ENCODE assay signal across 20 cellular contexts in genomic region chr3:108897883-108898282, GRCh38. TPM values are rescaled to one million over a fixed set of nuclear protein-coding genes. Genes with fewer than 3 reads are reported as not detected.
DNase-seq lines count a peak whose midpoint lies in the region; ATAC-seq and TF ChIP-seq lines count a peak whose summit lies in the region.
"Had no signal": no experiment of that assay in that cellular context is flagged by ENCODE, and none has a peak within 500 bp of the region (broad histone marks: within the 10 kb centered on the region; RNA-seq: fewer than 3 reads in every experiment).

No MANE protein-coding gene starts in this region.

- H3K4me3 Mint-ChIP-seq in activated T-cell treated with anti-CD3 and anti-CD28 coated beads, Interleukin-2, amount 50 U/mL, for 72 hours = peak overlapping the region in 1 of 2 donors; percentile 59
- H3K4me3 Mint-ChIP-seq in activated T-cell treated with anti-CD3 and anti-CD28 coated beads, Interleukin-2, amount 50 U/mL, for 24 hours = no peak overlapping the region
- peak overlapping the region; percentile 23 for H3K4me3 Mint-ChIP-seq in activated naive CD8-positive, alpha-beta T cell treated with anti-CD3 and anti-CD28 coated beads, Interleukin-2, amount 10 ng/mL, durations not matched to agents 7 days and 5 days
- H3K4me3 Mint-ChIP-seq in MCF 10A (ENCODE audit: unreplicated experiment) = no peak overlapping the region
- H3K4me3 Mint-ChIP-seq: activated B cell treated with CpG ODN at 0.5 μM for 24 hours; CD4-positive, alpha-beta T cell had no signal

- POLR2A ChIA-PET in activated naive CD8-positive, alpha-beta T cell treated with anti-CD3 and anti-CD28 coated beads, Interleukin-2, amount 10 ng/mL, durations not matched to agents 7 days and 5 days (lab: Charles Lee) = interaction anchor here (1.1 to 1.2 kb wide), 2 partner anchors 11 to 14 kb away, joined by 3 to 8 read pairs; no protein-coding TSS in a partner anchor
- POLR2A ChIA-PET in MCF 10A (lab: Yijun Ruan, JAX) = no interaction called here

- peaks cover 22% of the 10 kb centered on the region for H3K4me1 Mint-ChIP-seq in activated T-cell treated with anti-CD3 and anti-CD28 coated beads, Interleukin-2, amount 50 U/mL, for 72 hours (ENCODE audit: low read depth)
- peaks cover 23% of the 10 kb centered on the region for H3K4me1 Mint-ChIP-seq in activated T-cell treated with anti-CD3 and anti-CD28 coated beads, Interleukin-2, amount 50 U/mL, for 24 hours (ENCODE audit: low read depth)
- H3K4me1 Mint-ChIP-seq in activated naive CD8-positive, alpha-beta T cell treated with anti-CD3 and anti-CD28 coated beads, Interleukin-2, amount 10 ng/mL, durations not matched to agents 7 days and 5 days = peaks cover 13% of the 10 kb centered on the region
- H3K4me1 Mint-ChIP-seq in MCF 10A (ENCODE audit: insufficient read depth, unreplicated experiment) = no peaks in the 10 kb centered on the region

- CTCF ChIA-PET in MCF 10A (lab: Yijun Ruan, JAX) = interaction anchor here (0.9 to 1.7 kb wide), 2 partner anchors 17 to 21 kb away, joined by 3 to 7 read pairs; no protein-coding TSS in a partner anchor

- H3K9me3 Mint-ChIP-seq in activated T-cell treated with anti-CD3 and anti-CD28 coated beads, Interleukin-2, amount 50 U/mL, for 72 hours = peaks cover 0 to 1% of the 10 kb centered on the region in 2 donors
- H3K9me3 Mint-ChIP-seq in activated T-cell treated with anti-CD3 and anti-CD28 coated beads, Interleukin-2, amount 50 U/mL, for 24 hours = no peaks in the 10 kb centered on the region
- H3K9me3 Mint-ChIP-seq in activated naive CD8-positive, alpha-beta T cell treated with anti-CD3 and anti-CD28 coated beads, Interleukin-2, amount 10 ng/mL, durations not matched to agents 7 days and 5 days = peaks cover 4% of the 10 kb centered on the region
- no peaks in the 10 kb centered on the region for H3K9me3 Mint-ChIP-seq in MCF 10A (ENCODE audit: unreplicated experiment)
- H3K9me3 Mint-ChIP-seq: activated B cell treated with CpG ODN at 0.5 μM for 24 hours; CD4-positive, alpha-beta T cell had no signal

- ATAC-seq in activated T-cell treated with anti-CD3 and anti-CD28 coated beads, Interleukin-2, amount 50 U/mL, for 72 hours (replicated peaks in 1 of 2) = peak; percentile 35 to 52
- ATAC-seq in HG03342 (IDR thresholded peaks at IDR 0.05; ENCODE audit: unreplicated experiment) (peak; percentile 67), left cardiac atrium (no peak)
- peak; percentile 75 for ATAC-seq in activated naive CD8-positive, alpha-beta T cell treated with anti-CD3 and anti-CD28 coated beads, Interleukin-2, amount 10 ng/mL, durations not matched to agents 7 days and 5 days (ENCODE audit: low read depth)
- ATAC-seq: gastroesophageal sphincter had no signal

- H3K27ac Mint-ChIP-seq in activated T-cell treated with anti-CD3 and anti-CD28 coated beads, Interleukin-2, amount 50 U/mL, for 72 hours = no peak overlapping the region
- no peak overlapping the region for H3K27ac Mint-ChIP-seq in activated T-cell treated with anti-CD3 and anti-CD28 coated beads, Interleukin-2, amount 50 U/mL, for 24 hours
- peak overlapping the region; percentile 70 for H3K27ac Mint-ChIP-seq in activated naive CD8-positive, alpha-beta T cell treated with anti-CD3 and anti-CD28 coated beads, Interleukin-2, amount 10 ng/mL, durations not matched to agents 7 days and 5 days
- H3K27ac Mint-ChIP-seq in MCF 10A (ENCODE audit: low read depth, unreplicated experiment) = no peak overlapping the region
- H3K27ac Mint-ChIP-seq: activated B cell treated with CpG ODN at 0.5 μM for 24 hours; CD4-positive, alpha-beta T cell had no signal

- no peaks in the 10 kb centered on the region for H3K27me3 Mint-ChIP-seq in activated T-cell treated with anti-CD3 and anti-CD28 coated beads, Interleukin-2, amount 50 U/mL, for 72 hours (ENCODE audit: low read depth)
- no peaks in the 10 kb centered on the region for H3K27me3 Mint-ChIP-seq in activated T-cell treated with anti-CD3 and anti-CD28 coated beads, Interleukin-2, amount 50 U/mL, for 24 hours
- H3K27me3 Mint-ChIP-seq in activated naive CD8-positive, alpha-beta T cell treated with anti-CD3 and anti-CD28 coated beads, Interleukin-2, amount 10 ng/mL, durations not matched to agents 7 days and 5 days = no peaks in the 10 kb centered on the region
- H3K27me3 Mint-ChIP-seq in MCF 10A (ENCODE audit: insufficient read depth, unreplicated experiment) = no peaks in the 10 kb centered on the region
- H3K27me3 Mint-ChIP-seq: CD4-positive, alpha-beta T cell had no signal

- no peak for DNase-seq in activated T-cell treated with anti-CD3 and anti-CD28 coated beads, Interleukin-2, amount 50 U/mL, for 72 hours
- DNase-seq in activated T-cell treated with anti-CD3 and anti-CD28 coated beads, Interleukin-2, amount 50 U/mL, for 24 hours = no peak
- DNase-seq in GM20000 (ENCODE audit: low spot score) (peak; percentile 33), left cardiac atrium (no peak), MCF 10A (ENCODE audit: unreplicated experiment) (no peak)
- DNase-seq in activated naive CD8-positive, alpha-beta T cell treated with anti-CD3 and anti-CD28 coated beads, Interleukin-2, amount 10 ng/mL, durations not matched to agents 7 days and 5 days = no peak
- DNase-seq in stimulated activated naive CD4-positive, alpha-beta T cell treated with Interleukin-2 at 50 U/mL for 16 hours (lab: John Stamatoyannopoulos, UW) = no peak
- DNase-seq: activated B cell treated with CpG ODN at 0.5 μM for 24 hours; CD4-positive, alpha-beta T cell; cortex of kidney; NCI-H146; NCI-H2227 treated with DMSO at 0.1 percent for 48 hours; NK-92 treated with Interleukin-12 subunit alpha and Interleukin-12 subunit beta, amount 100 ng/mL, for 24 hours; posterior cingulate gyrus; stomach; uterus had no signal

- no peaks in the 10 kb centered on the region for H3K36me3 Mint-ChIP-seq in activated T-cell treated with anti-CD3 and anti-CD28 coated beads, Interleukin-2, amount 50 U/mL, for 72 hours (ENCODE audit: insufficient read depth in 2 of 2)
- no peaks in the 10 kb centered on the region for H3K36me3 Mint-ChIP-seq in activated T-cell treated with anti-CD3 and anti-CD28 coated beads, Interleukin-2, amount 50 U/mL, for 24 hours (ENCODE audit: low read depth)
- H3K36me3 Mint-ChIP-seq in activated naive CD8-positive, alpha-beta T cell treated with anti-CD3 and anti-CD28 coated beads, Interleukin-2, amount 10 ng/mL, durations not matched to agents 7 days and 5 days = peaks cover 6% of the 10 kb centered on the region
- no peaks in the 10 kb centered on the region for H3K36me3 Mint-ChIP-seq in MCF 10A (ENCODE audit: insufficient read depth, unreplicated experiment)

- intact Hi-C loops in left cardiac atrium (cut with DNase I) = no loop called here
- intact Hi-C loops in MCF 10A (cut with micrococcal nuclease) = no loop called here

- BruUV-seq in MCF 10A (replicated peaks; lab: Mats Ljungman, UMichigan) = no TSS peak

- no peak for TF ChIP-seq CTCF in GM20000 (IDR thresholded peaks at IDR 0.05; ENCODE audit: extremely low read depth, missing control alignments)
- no peak for TF ChIP-seq CTCF in MCF 10A (IDR thresholded peaks at IDR 0.05; ENCODE audit: unreplicated experiment)

RNA-seq across cellular contexts. Expression of gene GUCA1C, which starts 55.8 kb away (rescaled TPM):
- total RNA-seq in activated T-cell treated with anti-CD3 and anti-CD28 coated beads, Interleukin-2, amount 50 U/mL, for 72 hours = not detected
- not detected for total RNA-seq in activated naive CD8-positive, alpha-beta T cell treated with anti-CD3 and anti-CD28 coated beads, Interleukin-2, amount 10 ng/mL, durations not matched to agents 7 days and 5 days
- total RNA-seq in left cardiac atrium (not detected), MCF 10A (2022) (not detected in 2 replicates)
- total RNA-seq: activated B cell treated with CpG ODN at 0.5 μM for 24 hours; CD4-positive, alpha-beta T cell; gastroesophageal sphincter; lower leg skin; stomach; T-helper 1 cell treated with Interleukin-12 subunit alpha and Interleukin-12 subunit beta and Interleukin-4 antibody, amounts not matched to agents 30 ng/mL and 1 ng/mL, for 36 hours; uterus had no signal

Comparison
In these comparisons a context has a peak if more than half of its experiments do, and no peak if none do; other contexts are left out.
1. ATAC-seq: peak in activated T-cell treated with anti-CD3 and anti-CD28 coated beads, Interleukin-2, amount 50 U/mL, for 72 hours (2 of 2), HG03342 (single experiment) and activated naive CD8-positive, alpha-beta T cell treated with anti-CD3 and anti-CD28 coated beads, Interleukin-2, amount 10 ng/mL, durations not matched to agents 7 days and 5 days (single experiment); none in left cardiac atrium (0 of 2).